18 cellular contexts compared by ENCODE assay signal in genomic region chr6:133681880-133682279, GRCh38.
"Had no signal": no experiment of that assay in that cellular context is flagged by ENCODE, and none has a peak within 500 bp of the region (broad histone marks: within the 10 kb centered on the region; RNA-seq: fewer than 3 reads in every experiment).

No MANE protein-coding gene starts in this region.

- H2AFZ ChIP-seq: parathyroid adenoma had no signal

- H3K36me3 ChIP-seq: ascending aorta, heart right ventricle, left ventricle myocardium inferior had no signal

- DNase-seq: activated CD4-positive, alpha-beta T cell treated with anti-CD3 and anti-CD28 coated beads for 48 hours; activated naive CD4-positive, alpha-beta T cell; foreskin keratinocyte; heart right ventricle; islet precursor cell; left ventricle myocardium inferior; retina; stimulated activated CD4-positive, alpha-beta T cell treated with anti-CD3 and anti-CD28 coated beads, Interleukin-15, amount 100 ng/mL, for 24 hours; stimulated activated CD4-positive, alpha-beta T cell treated with anti-CD3 and anti-CD28 coated beads, Interleukin-4, amount 100 ng/mL, for 24 hours; stimulated activated naive CD8-positive, alpha-beta T cell treated with anti-CD3 and anti-CD28 coated beads, Interleukin-15, amount 100 ng/mL, for 72 hours; T-helper 1 cell; testis had no signal

- H3K27ac Mint-ChIP-seq: activated T-helper 1 cell treated with anti-CD3 and anti-CD28 coated beads, Interleukin-12 subunit alpha, Interleukin-12 subunit beta, Interleukin-2, Interleukin-4 antibody, amounts not matched to agents 30 ng/mL and 10 ng/mL and 1 ng/mL, durations not matched to agents 14 hours and 24 hours and 36 hours; memory B cell; natural killer cell treated with Interleukin-12 subunit alpha and Interleukin-12 subunit beta and Interleukin-15 and Interleukin-18, amount 100 ng/mL, for 72 hours; stimulated activated naive CD8-positive, alpha-beta T cell treated with anti-CD3 and anti-CD28 coated beads, Interleukin-15, amount 100 ng/mL, for 72 hours had no signal

- H3K9ac ChIP-seq: parathyroid adenoma had no signal

- H3K27ac ChIP-seq: ascending aorta, foreskin keratinocyte, heart right ventricle, left ventricle myocardium inferior, parathyroid adenoma, testis, VCaP had no signal

- H3K79me2 ChIP-seq: parathyroid adenoma had no signal

- H3K9me3 ChIP-seq: ascending aorta, heart right ventricle, left ventricle myocardium inferior, testis had no signal

- H3K27me3 Mint-ChIP-seq: memory B cell had no signal

- H3K4me1 Mint-ChIP-seq: memory B cell; stimulated activated naive CD8-positive, alpha-beta T cell treated with anti-CD3 and anti-CD28 coated beads, Interleukin-15, amount 100 ng/mL, for 72 hours had no signal

- H3K36me3 Mint-ChIP-seq: memory B cell; natural killer cell treated with Interleukin-12 subunit alpha and Interleukin-12 subunit beta and Interleukin-15 and Interleukin-18, amount 100 ng/mL, for 72 hours had no signal

- H3K9me3 Mint-ChIP-seq: activated T-helper 1 cell treated with anti-CD3 and anti-CD28 coated beads, Interleukin-12 subunit alpha, Interleukin-12 subunit beta, Interleukin-2, Interleukin-4 antibody, amounts not matched to agents 30 ng/mL and 10 ng/mL and 1 ng/mL, durations not matched to agents 14 hours and 24 hours and 36 hours; natural killer cell treated with Interleukin-12 subunit alpha and Interleukin-12 subunit beta and Interleukin-15 and Interleukin-18, amount 100 ng/mL, for 72 hours; stimulated activated naive CD8-positive, alpha-beta T cell treated with anti-CD3 and anti-CD28 coated beads, Interleukin-15, amount 100 ng/mL, for 72 hours had no signal

- H3K4me1 ChIP-seq: ascending aorta, foreskin keratinocyte, heart right ventricle, left ventricle myocardium inferior, parathyroid adenoma, testis had no signal

- H3K4me3 ChIP-seq: ascending aorta, heart right ventricle, left ventricle myocardium inferior, testis had no signal

- H3K27me3 ChIP-seq: ascending aorta, foreskin keratinocyte, heart right ventricle, testis had no signal

- H3K4me3 Mint-ChIP-seq: activated T-helper 1 cell treated with anti-CD3 and anti-CD28 coated beads, Interleukin-12 subunit alpha, Interleukin-12 subunit beta, Interleukin-2, Interleukin-4 antibody, amounts not matched to agents 30 ng/mL and 10 ng/mL and 1 ng/mL, durations not matched to agents 14 hours and 24 hours and 36 hours; memory B cell; natural killer cell treated with Interleukin-12 subunit alpha and Interleukin-12 subunit beta and Interleukin-15 and Interleukin-18, amount 100 ng/mL, for 72 hours; stimulated activated naive CD8-positive, alpha-beta T cell treated with anti-CD3 and anti-CD28 coated beads, Interleukin-15, amount 100 ng/mL, for 72 hours had no signal
